In genomic region chr3:61743067-61743466, GRCh38 we compare ENCODE assay signal across 21 cellular contexts.
"Had no signal": no experiment of that assay in that cellular context is flagged by ENCODE, and none has a peak within 500 bp of the region (broad histone marks: within the 10 kb centered on the region; RNA-seq: fewer than 3 reads in every experiment).

No MANE protein-coding gene starts in this region.

- H3K4me3 ChIP-seq: coronary artery, dorsolateral prefrontal cortex, esophagus muscularis mucosa, gastrocnemius medialis, heart right ventricle, left lung, lower lobe of right lung, mucosa of descending colon had no signal

- H3K4me1 ChIP-seq: left lung, lower lobe of right lung had no signal

- H3K36me3 ChIP-seq: esophagus muscularis mucosa, gastrocnemius medialis, heart right ventricle, left lung, lower lobe of right lung had no signal

- DNase-seq: dermis blood vessel endothelial cell; dorsolateral prefrontal cortex; effector CD4-positive, alpha-beta T cell; effector memory CD4-positive, alpha-beta T cell; foreskin melanocyte; gastrocnemius medialis; glutamatergic neuron; head of caudate nucleus; heart right ventricle; hippocampal formation; left cardiac atrium; left lung; left ventricle myocardium superior; lower lobe of right lung; mesenchymal stem cell; mucosa of descending colon; naive B cell had no signal

- H3K27me3 ChIP-seq: dorsolateral prefrontal cortex, esophagus muscularis mucosa, gastrocnemius medialis, heart right ventricle, left lung had no signal

- ATAC-seq: gastrocnemius medialis, heart right ventricle, left cardiac atrium, left lung, left ventricle myocardium superior, lower lobe of right lung, mucosa of descending colon had no signal

- H3K9me3 ChIP-seq: esophagus muscularis mucosa, gastrocnemius medialis, heart right ventricle, left lung, lower lobe of right lung, mucosa of descending colon had no signal

- H3K27ac ChIP-seq: coronary artery, dorsolateral prefrontal cortex, esophagus muscularis mucosa, gastrocnemius medialis, heart right ventricle, left lung, lower lobe of right lung had no signal

- FAIRE-seq: endothelial cell of umbilical vein, keratinocyte had no signal
